17 cellular contexts compared by ENCODE assay signal in the genomic region with DNA sequence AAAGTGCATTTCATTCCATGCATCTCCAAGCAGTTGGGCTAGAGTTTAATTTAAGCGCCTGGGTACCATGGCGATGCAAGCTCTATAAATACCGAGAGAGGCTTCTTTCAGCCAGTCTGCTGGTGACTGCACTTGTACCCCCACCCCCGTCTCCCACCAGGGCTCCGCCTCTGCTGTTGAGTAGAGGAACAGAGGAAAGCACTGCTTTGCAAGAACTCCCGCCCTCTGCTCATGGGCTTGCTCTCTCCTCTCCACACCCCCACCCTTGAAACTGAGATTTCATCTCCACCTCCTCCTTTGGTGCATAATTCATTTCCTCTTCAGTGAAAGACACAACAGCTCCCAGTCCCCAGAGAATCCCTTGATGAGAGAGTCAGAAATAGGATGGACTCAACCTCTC. TPM values are rescaled to one million over a fixed set of nuclear protein-coding genes. Genes with fewer than 3 reads are reported as not detected.
DNase-seq lines count a peak whose midpoint lies in the region; ATAC-seq, FAIRE-seq and TF ChIP-seq lines count a peak whose summit lies in the region.
"Had no signal": no experiment of that assay in that cellular context is flagged by ENCODE, and none has a peak within 500 bp of the region (broad histone marks: within the 10 kb centered on the region; RNA-seq: fewer than 3 reads in every experiment).

No MANE protein-coding gene starts in this region.

- no peak overlapping the region for H3K27ac Mint-ChIP-seq in activated CD4-positive, alpha-beta T cell treated with anti-CD3 and anti-CD28 coated beads for 36 hours
- H3K27ac Mint-ChIP-seq: activated naive CD8-positive, alpha-beta T cell treated with anti-CD3 and anti-CD28 coated beads, Interleukin-2, amount 10 ng/mL, durations not matched to agents 7 days and 5 days; T-helper 2 cell treated with Interferon-gamma antibody and Interleukin-4, amounts not matched to agents 5 μg/mL and 100 μg/mL, for 36 hours had no signal

- in situ Hi-C loops in GM12878 (cut with MboI), result no loop called here

- SMC1A ChIA-PET in GM12878 (lab: Charles Lee; ENCODE audit: uncharacterized antibody, unreplicated experiment), result interaction anchor here (1.1 to 1.3 kb wide), 2 partner anchors 10 to 58 kb away, joined by 3 to 4 read pairs; no protein-coding TSS in a partner anchor

- H3K4me3 Mint-ChIP-seq in activated CD4-positive, alpha-beta T cell treated with anti-CD3 and anti-CD28 coated beads for 36 hours, result no peak overlapping the region
- H3K4me3 Mint-ChIP-seq: activated naive CD8-positive, alpha-beta T cell treated with anti-CD3 and anti-CD28 coated beads, Interleukin-2, amount 10 ng/mL, durations not matched to agents 7 days and 5 days; T-helper 2 cell treated with Interferon-gamma antibody and Interleukin-4, amounts not matched to agents 5 μg/mL and 100 μg/mL, for 36 hours had no signal

- no peak for TF ChIP-seq RAD21 in GM12878 (IDR thresholded peaks at IDR 0.05; ENCODE audit: insufficient read depth, low read depth, low read length)

- H2AFZ ChIP-seq in GM12878 (ENCODE audit: control insufficient read depth, low read depth, low read length), result no peak overlapping the region

- H3K79me2 ChIP-seq in GM12878 (ENCODE audit: control insufficient read depth, insufficient read depth, low read length), result no peaks in the 10 kb centered on the region

- H3K27ac ChIP-seq in GM12878 (ENCODE audit: control insufficient read depth, insufficient read depth), result no peak overlapping the region
- H3K27ac ChIP-seq in adrenal gland, result no peak overlapping the region
- H3K27ac ChIP-seq in upper lobe of left lung, result no peak overlapping the region
- H3K27ac ChIP-seq: gastrocnemius medialis, ovary had no signal

- peaks cover 25% of the 10 kb centered on the region for H3K4me1 Mint-ChIP-seq in activated CD4-positive, alpha-beta T cell treated with anti-CD3 and anti-CD28 coated beads for 36 hours

- H3K9me3 ChIP-seq in GM12878 (replicated peaks; ENCODE audit: control insufficient read depth, insufficient read depth, low read length), result peaks cover 3% of the 10 kb centered on the region; the same call in 2 of the 3 replicates
- no peaks in the 10 kb centered on the region for H3K9me3 ChIP-seq in adrenal gland (replicated peaks in 1 of 3)
- H3K9me3 ChIP-seq in upper lobe of left lung, result no peaks in the 10 kb centered on the region
- H3K9me3 ChIP-seq: gastrocnemius medialis, ovary had no signal

- TF ChIP-seq EP300 in GM12878 (IDR thresholded peaks at IDR 0.05; ENCODE audit: borderline replicate concordance in 1 of 2, control insufficient read depth in 1 of 2, low read depth in 2 of 2, low read length in 2 of 2) (no peak), upper lobe of left lung (IDR thresholded peaks at IDR 0.05) (no peak)

- no peak overlapping the region for H3K4me3 ChIP-seq in GM12878
- H3K4me3 ChIP-seq in adrenal gland, result no peak overlapping the region
- H3K4me3 ChIP-seq in upper lobe of left lung, result no peak overlapping the region
- H3K4me3 ChIP-seq: gastrocnemius medialis, ovary had no signal

- TF ChIP-seq CTCF in GM12878 (IDR thresholded peaks at IDR 0.05 in 2 of 3, conservative IDR thresholded peaks at IDR 0.05 in 1 of 3; ENCODE audit: control insufficient read depth in 2 of 3, extremely low read depth in 1 of 3, insufficient read depth in 1 of 3, low read depth in 3 of 3, low read length in 3 of 3) (no peak), adrenal gland (IDR thresholded peaks at IDR 0.05) (no peak), upper lobe of left lung (IDR thresholded peaks at IDR 0.05) (no peak)

- BruUV-seq in GM12878 (replicated peaks; lab: Mats Ljungman, UMichigan), result no TSS peak

- peaks cover 11% of the 10 kb centered on the region for H3K9me3 Mint-ChIP-seq in activated CD4-positive, alpha-beta T cell treated with anti-CD3 and anti-CD28 coated beads for 36 hours (ENCODE audit: low read depth)

- intact Hi-C loops in activated CD4-positive, alpha-beta T cell treated with anti-CD3 and anti-CD28 coated beads for 36 hours (cut with DNase I, micrococcal nuclease), result loop anchor here in 1 of 2 experiments (5.0 kb wide), 1 partner anchor 126 kb away; no protein-coding TSS in a partner anchor
- intact Hi-C loops in GM12878 (cut with micrococcal nuclease; ENCODE audit: unreplicated experiment) (loop anchor here (5.0 kb wide), 1 partner anchor 201 kb away; a partner anchor contains a TSS), posterior cingulate gyrus (cut with DNase I) (no loop called here), adrenal gland (cut with DNase I) (no loop called here)

- no peaks in the 10 kb centered on the region for H3K36me3 Mint-ChIP-seq in activated CD4-positive, alpha-beta T cell treated with anti-CD3 and anti-CD28 coated beads for 36 hours (ENCODE audit: low read depth)
- H3K36me3 Mint-ChIP-seq: activated naive CD8-positive, alpha-beta T cell treated with anti-CD3 and anti-CD28 coated beads, Interleukin-2, amount 10 ng/mL, durations not matched to agents 7 days and 5 days had no signal

- H3K4me2 ChIP-seq in GM12878 (ENCODE audit: control insufficient read depth, insufficient read depth), result no peak overlapping the region

- H3K9ac ChIP-seq in GM12878 (ENCODE audit: control insufficient read depth, insufficient read depth, low read length), result no peak overlapping the region

- peak; percentile 31 for FAIRE-seq in GM12878 (lab: Jason Lieb, UNC)
- FAIRE-seq: endothelial cell of umbilical vein had no signal

- H3K27me3 ChIP-seq in GM12878 (replicated peaks in 1 of 2; ENCODE audit: control insufficient read depth in 2 of 2, insufficient read depth in 2 of 2, low read length in 1 of 2) (no peaks in the 10 kb centered on the region), adrenal gland (peaks cover 7% of the 10 kb centered on the region), upper lobe of left lung (peaks cover 0 to 2% (median 0%) of the 10 kb centered on the region in 4 donors)
- H3K27me3 ChIP-seq: ovary had no signal

- DNase-seq in activated CD4-positive, alpha-beta T cell treated with anti-CD3 and anti-CD28 coated beads for 36 hours, result peak; percentile 43
- no peak for DNase-seq in activated CD4-positive, alpha-beta T cell treated with anti-CD3 and anti-CD28 coated beads, Interleukin-2, amount 50 U/mL, for 48 hours
- no peak for DNase-seq in GM12878 (ENCODE audit: low read depth, low spot score)
- peak in 7 of 10 donors; percentile 44 to 93 (median 66) for DNase-seq in posterior cingulate gyrus
- no peak for DNase-seq in adrenal gland
- no peak for DNase-seq in upper lobe of left lung
- DNase-seq: activated naive CD8-positive, alpha-beta T cell treated with anti-CD3 and anti-CD28 coated beads, Interleukin-2, amount 10 ng/mL, durations not matched to agents 7 days and 5 days; activated T-cell treated with anti-CD3 and anti-CD28 coated beads for 4 hours; gastrocnemius medialis; midbrain; NCI-H526; ovary; stimulated activated CD4-positive, alpha-beta T cell treated with anti-CD3 and anti-CD28 coated beads, Interleukin-12 subunit alpha, Interleukin-12 subunit beta, amount 100 ng/mL, for 4 hours had no signal

- TF ChIP-seq POLR2A in GM12878 (IDR thresholded peaks at IDR 0.05; ENCODE audit: low read depth, low read length) (no peak), adrenal gland (IDR thresholded peaks at IDR 0.05) (no peak), upper lobe of left lung (IDR thresholded peaks at IDR 0.05) (no peak)

- RAD21 ChIA-PET in GM12878 (lab: Charles Lee; ENCODE audit: unreplicated experiment), result interaction anchor here (0.7 kb wide), 1 partner anchor 17 kb away, joined by 3 read pairs; no protein-coding TSS in a partner anchor

- H4K20me1 ChIP-seq in GM12878 (ENCODE audit: control insufficient read depth, insufficient read depth), result no peaks in the 10 kb centered on the region

- WGBS in GM12878 (ENCODE audit: insufficient coverage, insufficient replicate concordance, low lambda C conversion rate, missing lambda C conversion rate), result 40% methylated on average over 6 of the region's 6 CpGs
- 27 to 36% (median 30%) methylated on average over 3 to 6 of the region's 6 CpGs for WGBS in adrenal gland, 4 donors
- WGBS in upper lobe of left lung, 2 donors, result 45 to 52% methylated on average over 6 of the region's 6 CpGs

- POLR2A ChIA-PET in activated CD4-positive, alpha-beta T cell treated with anti-CD3 and anti-CD28 coated beads for 36 hours (lab: Charles Lee), result no interaction called here
- POLR2A ChIA-PET in GM12878 (lab: Charles Lee), result no interaction called here

- CTCF ChIA-PET in activated CD4-positive, alpha-beta T cell treated with anti-CD3 and anti-CD28 coated beads for 36 hours (lab: Charles Lee), result interaction anchor here (0.6 kb wide), 1 partner anchor 16 kb away, joined by 3 read pairs; no protein-coding TSS in a partner anchor
- CTCF ChIA-PET in GM12878 (lab: Yijun Ruan, JAX), result interaction anchor here (1.1 kb wide), 1 partner anchor 17 kb away, joined by 4 read pairs; no protein-coding TSS in a partner anchor

- H3K4me1 ChIP-seq in GM12878 (ENCODE audit: control insufficient read depth, insufficient read depth, low read length), result peaks cover 31% of the 10 kb centered on the region
- H3K4me1 ChIP-seq in adrenal gland (replicated peaks in 1 of 2), result no peaks in the 10 kb centered on the region
- peaks cover 4 to 16% (median 8%) of the 10 kb centered on the region in 4 donors for H3K4me1 ChIP-seq in upper lobe of left lung
- H3K4me1 ChIP-seq: gastrocnemius medialis had no signal

- peaks cover 29% of the 10 kb centered on the region for H3K27me3 Mint-ChIP-seq in activated CD4-positive, alpha-beta T cell treated with anti-CD3 and anti-CD28 coated beads for 36 hours

- ATAC-seq in activated CD4-positive, alpha-beta T cell treated with anti-CD3 and anti-CD28 coated beads for 36 hours, result peak; percentile 68
- ATAC-seq in HG02852 (IDR thresholded peaks at IDR 0.05; ENCODE audit: unreplicated experiment) (peak; percentile 46), GM12878 (peak; percentile 15; the same call in 2 of the 3 replicates), HG03159 (IDR thresholded peaks at IDR 0.05; ENCODE audit: unreplicated experiment) (no peak), upper lobe of left lung (ENCODE audit: low FRiP score in 2 of 2) (no peak)
- ATAC-seq: gastrocnemius medialis had no signal

- H3K36me3 ChIP-seq in GM12878 (ENCODE audit: control insufficient read depth in 2 of 2, insufficient read depth in 2 of 2, low read length in 1 of 2), result no peaks in the 10 kb centered on the region
- no peaks in the 10 kb centered on the region for H3K36me3 ChIP-seq in adrenal gland (replicated peaks in 1 of 2)
- H3K36me3 ChIP-seq in upper lobe of left lung, result no peaks in the 10 kb centered on the region
- H3K36me3 ChIP-seq: gastrocnemius medialis, ovary had no signal

RNA-seq across cellular contexts. Expression of a gene that starts 5.1 kb away (rescaled TPM):
- 1 to 10 TPM; 2.1 to 2.2 TPM for total RNA-seq in activated CD4-positive, alpha-beta T cell treated with anti-CD3 and anti-CD28 coated beads for 36 hours
- total RNA-seq in GM12878 (2013; cell fraction: nucleolus; rRNA removed), result 6.0 TPM in 2 replicates
- total RNA-seq in GM12878 (2014; rRNA removed) (2.6 and 2.7 TPM in 2 replicates), GM12878 (2014; rRNA removed; fragmentation: Illumina TruSeq; extraction: Trizol) (2.3 and 3.3 TPM in 2 replicates), GM12878 (2021) (5.3 and 5.9 TPM in 2 replicates), adrenal gland (1 to 10 TPM in 2 of 8 donors, under 1 TPM in 6; 0.10 to 4.2 (median 0.42) TPM), upper lobe of left lung (10 to 100 TPM; 64.9 to 99.1 (median 86.4) TPM)
- 0.96 TPM for polyA plus RNA-seq in GM12878 (2011; ENCODE audit: low read depth)
- polyA plus RNA-seq in GM12878 (2011; rRNA removed) (7.2 and 7.8 TPM in 2 replicates), GM12878 (2014; fragmentation: Illumina TruSeq; extraction: Trizol) (3.0 and 34.5 TPM in 2 replicates), GM12878 (2014; fragmentation: Nextera tagmentation; extraction: Ambion mirVana) (1 to 10 TPM in 1 of 2 experiments, under 1 TPM in 1; 0.50 to 1.2 TPM), GM12878 (2014; rRNA removed) (2.3 and 2.8 TPM in 2 replicates), GM12878 (2016; fragmentation: Nextera tagmentation; extraction: Ambion mirVana) (1 to 10 TPM in 1 of 2 experiments, under 1 TPM in 1; 0.74 to 1.6 TPM), adrenal gland (1 to 10 TPM in 1 of 3 donors, under 1 TPM in 2; 0.54 to 5.8 (median 0.56) TPM)
- 5.4 and 5.6 TPM in 2 replicates for polyA plus RNA-seq in GM12878 (2011; cell fraction: cytosol; rRNA removed)
- 7.6 and 9.8 TPM in 2 replicates for polyA plus RNA-seq in GM12878 (2011; cell fraction: nucleus; rRNA removed)
- 2.3 and 3.2 TPM in 2 replicates for polyA plus RNA-seq in GM12878 (2012)
- polyA minus RNA-seq in GM12878 (2011; rRNA and poly(A)+ RNA removed), result 9.4 and 14.1 TPM in 2 replicates
- 2.9 and 5.1 TPM in 2 replicates for polyA minus RNA-seq in GM12878 (2011; cell fraction: cytosol; rRNA and poly(A)+ RNA removed)
- 5.4 and 9.2 TPM in 2 replicates for polyA minus RNA-seq in GM12878 (2011; cell fraction: nucleus; rRNA and poly(A)+ RNA removed)

Comparison
In these comparisons a context has a peak if more than half of its experiments do, and no peak if none do; other contexts are left out.
1. DNase-seq: peak in activated CD4-positive, alpha-beta T cell treated with anti-CD3 and anti-CD28 coated beads for 36 hours (single experiment) and posterior cingulate gyrus (7 of 10); none in activated CD4-positive, alpha-beta T cell treated with anti-CD3 and anti-CD28 coated beads, Interleukin-2, amount 50 U/mL, for 48 hours (0 of 2), GM12878 (single experiment), adrenal gland (0 of 7) and upper lobe of left lung (0 of 2).
2. ATAC-seq: peak in activated CD4-positive, alpha-beta T cell treated with anti-CD3 and anti-CD28 coated beads for 36 hours (single experiment), HG02852 (single experiment) and GM12878 (single experiment); none in HG03159 (single experiment) and upper lobe of left lung (0 of 2).
3. RNA of a gene that starts 5.1 kb away (total RNA-seq): 64.9 to 99.1 TPM in upper lobe of left lung; 2.3 to 6.0 TPM in GM12878, 2.1 to 2.2 TPM in activated CD4-positive, alpha-beta T cell treated with anti-CD3 and anti-CD28 coated beads for 36 hours and 0.10 to 4.2 TPM in adrenal gland; every median in the first group is over 4 times any median in the second.